ENCODE assay signal across 26 cellular contexts in the genomic region with DNA sequence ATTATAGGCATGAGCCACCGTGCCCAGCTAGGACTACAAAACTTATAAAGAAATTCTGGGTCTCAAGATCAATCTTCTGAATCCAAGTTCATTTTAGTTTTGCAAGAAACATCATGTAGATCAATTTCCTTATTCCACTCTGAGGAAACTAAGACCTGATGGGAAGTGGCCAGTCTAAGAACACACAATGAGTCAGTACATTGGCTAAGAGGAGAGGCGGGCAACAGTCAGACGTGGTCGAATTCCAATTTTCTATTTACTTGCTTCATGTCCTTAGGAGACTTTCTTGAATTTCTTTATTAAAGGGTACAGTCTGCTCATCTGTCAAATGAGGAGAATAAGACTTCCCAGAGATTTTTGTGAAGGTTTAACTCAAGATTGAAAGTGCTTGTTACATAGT.
DNase-seq lines count a peak whose midpoint lies in the region; ATAC-seq and TF ChIP-seq lines count a peak whose summit lies in the region.
"Had no signal": no experiment of that assay in that cellular context is flagged by ENCODE, and none has a peak within 500 bp of the region (broad histone marks: within the 10 kb centered on the region; RNA-seq: fewer than 3 reads in every experiment).

No MANE protein-coding gene starts in this region.

- intact Hi-C loops in left ventricle myocardium superior (cut with micrococcal nuclease) (no loop called here), heart left ventricle (cut with DNase I) (no loop called here), sigmoid colon (cut with DNase I) (loop anchor here (5.0 kb wide), 1 partner anchor 66 kb away; no protein-coding TSS in a partner anchor)

- H3K9me3 ChIP-seq in heart left ventricle (peaks cover 0 to 4% (median 0%) of the 10 kb centered on the region in 12 donors), sigmoid colon (no peaks in the 10 kb centered on the region)
- H3K9me3 ChIP-seq: mucosa of descending colon had no signal

- no peaks in the 10 kb centered on the region for H3K27me3 ChIP-seq in heart left ventricle
- no peaks in the 10 kb centered on the region for H3K27me3 ChIP-seq in sigmoid colon
- H3K27me3 ChIP-seq: brain microvascular endothelial cell, foreskin keratinocyte had no signal

- TF ChIP-seq CTCF in heart left ventricle (IDR thresholded peaks at IDR 0.05) (no peak), sigmoid colon (IDR thresholded peaks at IDR 0.05) (no peak)

- ATAC-seq in left ventricle myocardium superior (peak; percentile 27), heart left ventricle (no peak), GM21515 (IDR thresholded peaks at IDR 0.05; ENCODE audit: unreplicated experiment) (no peak), HG02973 (IDR thresholded peaks at IDR 0.05; ENCODE audit: unreplicated experiment) (no peak)
- ATAC-seq: CD8-positive, alpha-beta T cell; foreskin keratinocyte; HCT116; K562; mucosa of descending colon; natural killer cell treated with Interleukin-12 subunit alpha and Interleukin-12 subunit beta and Interleukin-15 and Interleukin-18, amount 100 ng/mL, for 72 hours; SK-N-SH treated with all-trans-retinoic acid at 6 μM for 48 hours had no signal

- no peak overlapping the region for H3K27ac ChIP-seq in heart left ventricle
- peak overlapping the region; percentile 23 for H3K27ac ChIP-seq in cingulate gyrus (ENCODE audit: low read depth, low read length)
- peak overlapping the region in 3 of 4 donors; percentile 29 to 58 (median 45) for H3K27ac ChIP-seq in sigmoid colon
- H3K27ac ChIP-seq: brain microvascular endothelial cell, foreskin keratinocyte had no signal

- 77 to 83% (median 79%) methylated on average over 4 of the region's 4 CpGs for WGBS in heart left ventricle, 4 donors
- 78 to 89% methylated on average over 4 of the region's 4 CpGs for WGBS in sigmoid colon, 2 donors

- DNase-seq in left ventricle myocardium superior: no peak
- no peak for DNase-seq in heart left ventricle
- no peak for DNase-seq in sigmoid colon
- no peak for DNase-seq in DMS114 treated with DMSO at 0.1 percent for 48 hours (lab: John Stamatoyannopoulos, UW; ENCODE audit: unreplicated experiment)
- DNase-seq in D341Med (ENCODE audit: low spot score): no peak
- DNase-seq: 8988T; activated CD4-positive, alpha-beta T cell treated with anti-CD3 and anti-CD28 coated beads for 48 hours; activated T-cell treated with anti-CD3 and anti-CD28 coated beads, Interleukin-2, amount 50 U/mL, for 24 hours; brain microvascular endothelial cell; CD8-positive, alpha-beta T cell; DMS153; effector CD4-positive, alpha-beta T cell; foreskin keratinocyte; mucosa of descending colon; NCI-H1417 treated with DMSO at 0.1 percent for 48 hours; NCI-H2081 treated with DMSO at 0.1 percent for 48 hours; NCI-H446 treated with DMSO at 0.1 percent for 48 hours; stimulated activated CD4-positive, alpha-beta T cell treated with anti-CD3 and anti-CD28 coated beads, Interleukin-4, amount 100 ng/mL, for 1 hour; T-helper 2 cell had no signal

- TF ChIP-seq EP300 in sigmoid colon (IDR thresholded peaks at IDR 0.05): no peak

- no peak for TF ChIP-seq POLR2A in heart left ventricle (IDR thresholded peaks at IDR 0.05)
- TF ChIP-seq POLR2A in sigmoid colon (IDR thresholded peaks at IDR 0.05): no peak

- H3K4me1 ChIP-seq in heart left ventricle (peaks cover 0 to 20% (median 0%) of the 10 kb centered on the region in 12 donors), sigmoid colon (peaks cover 0 to 17% (median 11%) of the 10 kb centered on the region in 4 donors)
- H3K4me1 ChIP-seq: foreskin keratinocyte had no signal

- no peaks in the 10 kb centered on the region for H3K36me3 ChIP-seq in heart left ventricle
- H3K36me3 ChIP-seq in sigmoid colon: no peaks in the 10 kb centered on the region
- H3K36me3 ChIP-seq: brain microvascular endothelial cell had no signal

- H3K4me3 ChIP-seq in heart left ventricle (no peak overlapping the region), sigmoid colon (no peak overlapping the region)
- H3K4me3 ChIP-seq: K562, mucosa of descending colon had no signal

Comparison
In these comparisons a context has a peak if more than half of its experiments do, and no peak if none do; other contexts are left out.
1. H3K27ac ChIP-seq: peak in cingulate gyrus (single experiment) and sigmoid colon (3 of 4); none in heart left ventricle (0 of 12).